Comparison of ENCODE assay signal across 6 cellular contexts in the genomic region with DNA sequence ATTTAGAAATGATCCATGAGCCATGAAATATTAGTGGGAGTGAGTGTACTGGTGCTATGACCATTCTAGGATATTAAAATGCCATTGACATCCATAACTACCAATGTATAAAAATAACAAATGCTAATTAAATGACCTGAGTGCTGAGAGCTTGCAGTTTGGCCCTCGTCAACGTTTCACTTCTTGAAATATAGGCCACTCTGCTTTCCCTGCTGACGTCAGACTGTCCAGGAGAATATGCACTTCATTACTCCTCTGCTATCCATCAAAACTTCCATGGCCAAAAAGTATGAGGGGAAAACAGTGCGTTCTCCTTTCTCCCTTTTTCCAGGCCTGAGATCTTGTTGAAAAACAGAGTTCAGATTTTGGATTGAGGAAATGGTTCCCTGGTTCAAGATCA.
"Had no signal": no experiment of that assay in that cellular context is flagged by ENCODE, and none has a peak within 500 bp of the region (broad histone marks: within the 10 kb centered on the region; RNA-seq: fewer than 3 reads in every experiment).

No MANE protein-coding gene starts in this region.

- H3K27ac Mint-ChIP-seq: H9 had no signal

- H3K27ac ChIP-seq: GM23248 had no signal

- DNase-seq: GM23248, GOT3, H9, HCEC 1CT, KG1 had no signal

- H3K4me3 Mint-ChIP-seq: H9 had no signal

- ATAC-seq: K562 had no signal

- H3K9ac ChIP-seq: GM23248 had no signal

- H3K9me3 Mint-ChIP-seq: H9 had no signal

- H3K4me3 ChIP-seq: GM23248, K562 had no signal

- H2AFZ ChIP-seq: GM23248 had no signal
